ENCODE assay signal across 2 cellular contexts in the genomic region with DNA sequence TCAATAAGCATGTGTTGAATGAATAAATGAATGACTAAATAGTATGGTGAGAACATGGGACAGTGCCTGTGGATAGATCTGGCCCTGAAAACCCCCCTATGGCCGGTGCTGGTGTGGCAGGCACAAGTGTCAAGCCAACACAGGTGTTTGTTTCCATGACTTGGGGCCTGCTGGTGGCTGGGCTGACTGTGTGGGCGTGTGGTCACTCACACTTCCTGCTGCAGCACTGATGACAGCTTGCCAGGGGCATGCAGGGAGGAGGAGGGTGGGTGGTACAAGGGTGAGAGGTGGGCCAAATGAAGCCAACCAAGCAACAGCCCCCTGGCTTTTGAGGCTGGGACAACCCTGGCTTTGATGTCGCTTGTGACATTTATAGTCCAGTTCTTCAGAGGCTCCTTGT.
TF ChIP-seq lines count a peak whose summit lies in the region.

No MANE protein-coding gene starts in this region.

TF ChIP-seq in GM12891, 5 proteins besides CTCF, POLR2A, EP300 and RAD21:
- TF ChIP-seq POLR2AphosphoS5 (IDR thresholded peaks at IDR 0.05; ENCODE audit: low read depth, low read length) (no peak), PAX5 (IDR thresholded peaks at IDR 0.05; ENCODE audit: insufficient read depth, low read length, severe bottlenecking) (no peak), POU2F2 (IDR thresholded peaks at IDR 0.05; ENCODE audit: low read depth, low read length) (no peak), SPI1 (IDR thresholded peaks at IDR 0.05; ENCODE audit: low read depth, low read length) (no peak; the same call in 1 of the 2 replicates), TAF1 (IDR thresholded peaks at IDR 0.05; ENCODE audit: low read depth, low read length) (no peak)
TF ChIP-seq in GM12891: peak in this region for 0.

TF ChIP-seq in GM12878, 131 proteins besides CTCF, POLR2A, EP300 and RAD21:
- peak in 1 of 2 experiments; percentile 13; a peak in 1 of 4 replicates for TF ChIP-seq BHLHE40 (IDR thresholded peaks at IDR 0.05; ENCODE audit: borderline replicate concordance in 1 of 2, low read depth in 2 of 2, low read length in 1 of 2)
- no peak for TF ChIP-seq MTA3 (IDR thresholded peaks at IDR 0.05; ENCODE audit: borderline replicate concordance, low read length)
